ENCODE assay signal across 13 cellular contexts in the genomic region with DNA sequence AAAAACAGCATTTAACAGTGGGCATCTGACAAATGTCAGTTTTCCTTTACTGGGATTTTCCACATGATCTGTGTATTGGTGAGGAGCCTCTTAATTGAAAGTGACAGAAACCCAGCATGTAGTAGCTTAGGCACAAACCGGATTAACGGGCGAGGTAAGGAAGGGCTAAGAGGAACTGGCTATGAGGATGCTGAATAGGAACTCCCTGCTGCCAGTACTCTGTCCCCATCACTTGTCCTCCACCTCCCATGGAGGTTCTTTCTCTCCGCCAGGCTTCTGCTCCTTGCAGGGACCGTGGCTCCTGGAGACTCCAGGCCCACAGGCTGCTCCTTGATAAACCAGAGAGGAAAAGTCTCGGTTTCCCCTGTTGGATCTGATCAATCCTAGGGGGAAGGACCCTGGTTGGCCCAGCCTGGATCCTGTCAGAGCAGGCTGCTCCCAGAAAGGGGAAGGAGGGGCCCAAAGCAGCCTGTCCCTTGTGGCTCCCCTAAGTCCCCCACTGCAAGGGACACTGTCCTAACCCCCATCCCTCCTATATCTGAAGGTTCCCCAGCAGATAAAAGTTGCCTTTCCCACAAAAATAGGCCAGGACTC. TPM values are rescaled to one million over a fixed set of nuclear protein-coding genes. Genes with fewer than 3 reads are reported as not detected.
DNase-seq lines count a peak whose midpoint lies in the region; ATAC-seq and TF ChIP-seq lines count a peak whose summit lies in the region.
"Had no signal": no experiment of that assay in that cellular context is flagged by ENCODE, and none has a peak within 500 bp of the region (broad histone marks: within the 10 kb centered on the region; RNA-seq: fewer than 3 reads in every experiment).

No MANE protein-coding gene starts in this region.

- no peak overlapping the region for H3K9ac ChIP-seq in PC-3 (ENCODE audit: low read length)

- TF ChIP-seq CTCF in RWPE1 (conservative IDR thresholded peaks at IDR 0.05; ENCODE audit: low read depth): no peak
- no peak for TF ChIP-seq CTCF in sigmoid colon (IDR thresholded peaks at IDR 0.05)
- TF ChIP-seq CTCF in right lobe of liver (IDR thresholded peaks at IDR 0.05): no peak
- TF ChIP-seq CTCF in PC-3 (conservative IDR thresholded peaks at IDR 0.05; ENCODE audit: low read depth, low read length): no peak

- H3K27me3 Mint-ChIP-seq in CD4-positive, alpha-beta memory T cell: no peaks in the 10 kb centered on the region

- H3K4me1 ChIP-seq in CD4-positive, alpha-beta memory T cell (ENCODE audit: insufficient read depth, low read length): peaks cover 14% of the 10 kb centered on the region
- H3K4me1 ChIP-seq in sigmoid colon: peaks cover 2 to 68% (median 51%) of the 10 kb centered on the region in 4 donors
- peaks cover 0 to 7% (median 0%) of the 10 kb centered on the region in 4 donors for H3K4me1 ChIP-seq in right lobe of liver
- H3K4me1 ChIP-seq in PC-3 (ENCODE audit: insufficient read depth, low read length): peaks cover 16% of the 10 kb centered on the region

- peaks cover 4 to 14% (median 10%) of the 10 kb centered on the region in 4 donors for H3K4me1 Mint-ChIP-seq in CD4-positive, alpha-beta memory T cell

- H3K4me3 Mint-ChIP-seq in CD4-positive, alpha-beta memory T cell: peak overlapping the region in 5 of 8 donors; percentile 28 to 51 (median 43)

- no peaks in the 10 kb centered on the region for H3K9me3 Mint-ChIP-seq in CD4-positive, alpha-beta memory T cell

- no peak for TF ChIP-seq EP300 in sigmoid colon (IDR thresholded peaks at IDR 0.05)

- no peaks in the 10 kb centered on the region for H4K20me1 ChIP-seq in PC-3 (ENCODE audit: low read length)

- WGBS in sigmoid colon, 2 donors: 57 to 66% methylated on average over 6 of the region's 6 CpGs
- WGBS in right lobe of liver (ENCODE audit: insufficient coverage, low coverage, low lambda C conversion rate, missing lambda C conversion rate): 57% methylated on average over 6 of the region's 6 CpGs

- no peak for TF ChIP-seq POLR2A in sigmoid colon (IDR thresholded peaks at IDR 0.05)
- TF ChIP-seq POLR2A in right lobe of liver (IDR thresholded peaks at IDR 0.05): no peak

- H3K4me3 ChIP-seq in CD4-positive, alpha-beta memory T cell (ENCODE audit: low read length in 2 of 2): no peak overlapping the region
- no peak overlapping the region for H3K4me3 ChIP-seq in sigmoid colon
- no peak overlapping the region for H3K4me3 ChIP-seq in right lobe of liver
- H3K4me3 ChIP-seq in PC-3 (ENCODE audit: low read length): no peak overlapping the region

- DNase-seq in CD4-positive, alpha-beta memory T cell: no peak
- no peak for DNase-seq in RWPE1 (ENCODE audit: low spot score)
- DNase-seq in globus pallidus (ENCODE audit: low spot score): peak; percentile 47
- no peak for DNase-seq in sigmoid colon
- no peak for DNase-seq in right lobe of liver
- DNase-seq in stimulated activated CD4-positive, alpha-beta T cell treated with anti-CD3 and anti-CD28 coated beads, Interleukin-4, amount 100 ng/mL, for 1 hour: no peak
- DNase-seq in PC-3: no peak
- DNase-seq in NCI-H187 (lab: John Stamatoyannopoulos, UW): no peak
- DNase-seq: activated effector memory CD4-positive, alpha-beta T cell treated with anti-CD3 and anti-CD28 coated beads, Interleukin-2, amount 50 U/mL, for 16 hours; DMS79 treated with DMSO at 0.1 percent for 48 hours; erythroblast; H7 had no signal

- POLR2A ChIA-PET in CD4-positive, alpha-beta memory T cell (lab: Charles Lee; ENCODE audit: partially characterized antibody): no interaction called here
- POLR2A ChIA-PET in RWPE1 (lab: Yijun Ruan, JAX; ENCODE audit: low non-redundant PET) (no interaction called here), PC-3 (lab: Charles Lee; ENCODE audit: unreplicated experiment) (no interaction called here)

- H3K4me2 ChIP-seq in PC-3 (ENCODE audit: low read length): no peak overlapping the region

- H3K9me3 ChIP-seq in CD4-positive, alpha-beta memory T cell (ENCODE audit: control insufficient read depth in 1 of 2, low read length in 2 of 2): no peaks in the 10 kb centered on the region
- no peaks in the 10 kb centered on the region for H3K9me3 ChIP-seq in sigmoid colon
- no peaks in the 10 kb centered on the region for H3K9me3 ChIP-seq in right lobe of liver
- no peaks in the 10 kb centered on the region for H3K9me3 ChIP-seq in PC-3 (ENCODE audit: low read length)

- H3K27ac ChIP-seq in CD4-positive, alpha-beta memory T cell (ENCODE audit: low read depth, low read length): no peak overlapping the region
- H3K27ac ChIP-seq in RWPE1: peak overlapping the region; percentile 91
- peak overlapping the region; percentile 98 to 100 (median 99) for H3K27ac ChIP-seq in sigmoid colon
- no peak overlapping the region for H3K27ac ChIP-seq in right lobe of liver
- no peak overlapping the region for H3K27ac ChIP-seq in PC-3 (ENCODE audit: low read length)

- no peaks in the 10 kb centered on the region for H3K79me2 ChIP-seq in PC-3 (ENCODE audit: low read length)

- no peaks in the 10 kb centered on the region for H3K9me2 ChIP-seq in PC-3 (replicated peaks; ENCODE audit: low read length)

- intact Hi-C loops in CD4-positive, alpha-beta memory T cell (cut with micrococcal nuclease): loop anchor here (5.0 kb wide), 1 partner anchor 141 kb away; a partner anchor contains a TSS
- intact Hi-C loops in sigmoid colon (cut with DNase I): loop anchor here (5.0 kb wide), 1 partner anchor 141 kb away; a partner anchor contains a TSS
- intact Hi-C loops in right lobe of liver (cut with DNase I): no loop called here
- intact Hi-C loops in PC-3 (cut with micrococcal nuclease): loop anchor here (5.0 kb wide), 1 partner anchor 86 kb away; no protein-coding TSS in a partner anchor

- no TSS peak for BruUV-seq in PC-3 (replicated peaks; lab: Mats Ljungman, UMichigan)

- H3K27me3 ChIP-seq in CD4-positive, alpha-beta memory T cell (ENCODE audit: insufficient read depth, low read length): no peaks in the 10 kb centered on the region
- H3K27me3 ChIP-seq in sigmoid colon (no peaks in the 10 kb centered on the region), right lobe of liver (no peaks in the 10 kb centered on the region), PC-3 (ENCODE audit: low read length) (no peaks in the 10 kb centered on the region)

- H3K27ac Mint-ChIP-seq in CD4-positive, alpha-beta memory T cell: peak overlapping the region in 6 of 7 donors; percentile 89 to 95 (median 92)

- no peaks in the 10 kb centered on the region for H3K36me3 Mint-ChIP-seq in CD4-positive, alpha-beta memory T cell

- CTCF ChIA-PET in CD4-positive, alpha-beta memory T cell (lab: Charles Lee; ENCODE audit: partially characterized antibody): interaction anchor here (0.6 to 5.1 kb wide), 11 partner anchors 9 to 115 kb away, joined by 3 to 61 read pairs (median 4); a partner anchor contains a TSS
- CTCF ChIA-PET in RWPE1 (lab: Yijun Ruan, JAX): interaction anchor here (0.6 kb wide), 1 partner anchor 614 kb away, joined by 4 read pairs; no protein-coding TSS in a partner anchor
- CTCF ChIA-PET in PC-3 (lab: Charles Lee): no interaction called here

- H3K36me3 ChIP-seq in CD4-positive, alpha-beta memory T cell (ENCODE audit: insufficient read depth, low read length): no peaks in the 10 kb centered on the region
- H3K36me3 ChIP-seq in sigmoid colon (no peaks in the 10 kb centered on the region), right lobe of liver (no peaks in the 10 kb centered on the region), PC-3 (ENCODE audit: low read depth, low read length) (no peaks in the 10 kb centered on the region)

- ATAC-seq in right lobe of liver: no peak
- ATAC-seq in PC-3: no peak

- H3F3A ChIP-seq in PC-3 (ENCODE audit: low read length, unreplicated experiment): no peaks in the 10 kb centered on the region

- no peak overlapping the region for H2AFZ ChIP-seq in PC-3 (ENCODE audit: low read length)

RNA-seq across cellular contexts. Expression of a gene that starts 10.3 kb away (rescaled TPM):
- not detected for total RNA-seq in CD4-positive, alpha-beta memory T cell
- not detected for polyA plus RNA-seq in CD4-positive, alpha-beta memory T cell
- not detected for total RNA-seq in sigmoid colon
- polyA plus RNA-seq in sigmoid colon: not detected
- total RNA-seq in right lobe of liver: not detected
- not detected in 2 replicates for total RNA-seq in PC-3 (2014; rRNA removed)
- total RNA-seq: H7, subcutaneous adipose tissue had no signal

Comparison
In these comparisons a context has a peak if more than half of its experiments do, and no peak if none do; other contexts are left out.
1. H3K27ac ChIP-seq: peak in RWPE1 (single experiment) and sigmoid colon (4 of 4); none in CD4-positive, alpha-beta memory T cell (single experiment), right lobe of liver (0 of 3) and PC-3 (single experiment).
2. intact Hi-C loops: an anchor here in CD4-positive, alpha-beta memory T cell (5.0 kb wide), sigmoid colon (5.0 kb wide) and PC-3 (5.0 kb wide); none called in right lobe of liver.